9 cellular contexts compared by ENCODE assay signal in the genomic region with DNA sequence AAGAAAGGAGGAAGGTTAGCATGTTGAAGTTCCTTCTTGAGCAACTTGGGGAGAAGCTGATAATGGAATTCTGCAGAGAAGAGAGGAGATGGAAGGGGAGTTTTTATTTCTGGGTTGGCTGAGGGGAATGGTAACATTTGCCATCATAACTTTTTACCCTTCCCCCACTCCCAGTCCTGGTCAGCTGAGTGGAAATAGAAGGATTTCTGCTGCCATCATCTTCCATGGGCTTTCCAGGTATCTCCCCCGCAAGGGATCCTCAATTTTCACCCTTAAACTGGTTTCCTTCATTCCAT. TPM values are rescaled to one million over a fixed set of nuclear protein-coding genes. Genes with fewer than 3 reads are reported as not detected.
DNase-seq lines count a peak whose midpoint lies in the region; ATAC-seq and TF ChIP-seq lines count a peak whose summit lies in the region.
"Had no signal": no experiment of that assay in that cellular context is flagged by ENCODE, and none has a peak within 500 bp of the region (broad histone marks: within the 10 kb centered on the region; RNA-seq: fewer than 3 reads in every experiment).

No MANE protein-coding gene starts in this region.

- H3K9ac ChIP-seq in smooth muscle cell (ENCODE audit: low read depth): no peak overlapping the region

- H3K27me3 Mint-ChIP-seq in activated T-cell treated with anti-CD3 and anti-CD28 coated beads, Interleukin-2, amount 50 U/mL, for 24 hours: peaks cover 7% of the 10 kb centered on the region

- peak overlapping the region; percentile 100 for H3K4me2 ChIP-seq in smooth muscle cell

- TF ChIP-seq CTCF in dorsolateral prefrontal cortex (IDR thresholded peaks at IDR 0.05 in 54 of 56, conservative IDR thresholded peaks at IDR 0.05 in 2 of 56; ENCODE audit: low read depth in 1 of 56, partially characterized antibody in 56 of 56): no peak
- TF ChIP-seq CTCF in smooth muscle cell (IDR thresholded peaks at IDR 0.05; ENCODE audit: borderline replicate concordance, insufficient read depth, poor library complexity, severe bottlenecking): no peak

- no peak for ATAC-seq in HG02885 (IDR thresholded peaks at IDR 0.05; ENCODE audit: poor library complexity, unreplicated experiment)
- ATAC-seq in HG03196 (IDR thresholded peaks at IDR 0.05; ENCODE audit: unreplicated experiment): no peak
- ATAC-seq: HCT116 had no signal

- DNase-seq in activated T-cell treated with anti-CD3 and anti-CD28 coated beads, Interleukin-2, amount 50 U/mL, for 24 hours: no peak
- DNase-seq in activated T-cell treated with anti-CD3 and anti-CD28 coated beads, Interleukin-2, amount 50 U/mL, for 1 hour: no peak
- DNase-seq in dorsolateral prefrontal cortex (no peak), smooth muscle cell (lab: John Stamatoyannopoulos, UW; ENCODE audit: unreplicated experiment) (no peak)
- DNase-seq: naive B cell; stimulated activated CD4-positive, alpha-beta T cell treated with anti-CD3 and anti-CD28 coated beads, Interleukin-4, amount 100 ng/mL, for 24 hours had no signal

- H3K79me2 ChIP-seq in smooth muscle cell (ENCODE audit: low read depth): no peaks in the 10 kb centered on the region

- H3K27me3 ChIP-seq in dorsolateral prefrontal cortex: no peaks in the 10 kb centered on the region
- no peaks in the 10 kb centered on the region for H3K27me3 ChIP-seq in smooth muscle cell (ENCODE audit: low read depth)

- H3F3A ChIP-seq in smooth muscle cell (ENCODE audit: low read depth): peaks cover 24% of the 10 kb centered on the region

- H3K36me3 Mint-ChIP-seq in activated T-cell treated with anti-CD3 and anti-CD28 coated beads, Interleukin-2, amount 50 U/mL, for 24 hours (ENCODE audit: low read depth): peaks cover 28% of the 10 kb centered on the region

- H3K9me3 ChIP-seq in smooth muscle cell (replicated peaks; ENCODE audit: low read depth): no peaks in the 10 kb centered on the region

- no peak overlapping the region for H2AFZ ChIP-seq in smooth muscle cell (ENCODE audit: low read depth)

- H3K4me1 ChIP-seq in smooth muscle cell (ENCODE audit: low read depth): peaks cover 24% of the 10 kb centered on the region

- peak overlapping the region in 44 of 59 donors; percentile 50 to 98 (median 95) for H3K27ac ChIP-seq in dorsolateral prefrontal cortex
- H3K27ac ChIP-seq in smooth muscle cell (ENCODE audit: low read depth): no peak overlapping the region

- WGBS in smooth muscle cell (ENCODE audit: low lambda C conversion rate): 100% methylated on average over 1 of the region's 1 CpG

- H3K4me3 Mint-ChIP-seq in activated T-cell treated with anti-CD3 and anti-CD28 coated beads, Interleukin-2, amount 50 U/mL, for 24 hours: peak overlapping the region; percentile 79

- peak overlapping the region in 54 of 59 donors; percentile 61 to 88 (median 78) for H3K4me3 ChIP-seq in dorsolateral prefrontal cortex
- H3K4me3 ChIP-seq in smooth muscle cell: no peak overlapping the region

- no peaks in the 10 kb centered on the region for H4K20me1 ChIP-seq in smooth muscle cell (ENCODE audit: low read depth)

- intact Hi-C loops in dorsolateral prefrontal cortex (cut with DNase I): no loop called here

- H3K27ac Mint-ChIP-seq in activated T-cell treated with anti-CD3 and anti-CD28 coated beads, Interleukin-2, amount 50 U/mL, for 24 hours: no peak overlapping the region

- H3K9me3 Mint-ChIP-seq in activated T-cell treated with anti-CD3 and anti-CD28 coated beads, Interleukin-2, amount 50 U/mL, for 24 hours: no peaks in the 10 kb centered on the region
- H3K9me3 Mint-ChIP-seq: naive B cell had no signal

- H3K4me1 Mint-ChIP-seq in activated T-cell treated with anti-CD3 and anti-CD28 coated beads, Interleukin-2, amount 50 U/mL, for 24 hours (ENCODE audit: low read depth): peaks cover 35% of the 10 kb centered on the region

- H3K36me3 ChIP-seq in smooth muscle cell (ENCODE audit: low read depth): no peaks in the 10 kb centered on the region

RNA-seq across cellular contexts. Expression of a gene that starts 1.3 kb away (rescaled TPM):
- total RNA-seq in dorsolateral prefrontal cortex: 100 to 1,000 TPM in 112 of 120 experiments, 10 to 100 TPM in 8; 85.9 to 178 (median 123) TPM
- 28.9 and 29.4 TPM in 2 replicates for total RNA-seq in smooth muscle cell
- 43.0 and 48.2 TPM in 2 replicates for polyA plus RNA-seq in smooth muscle cell

RNA-seq across cellular contexts. Expression of a gene that starts 5.3 kb away (rescaled TPM):
- 100 to 1,000 TPM in 54 of 120 experiments, 10 to 100 TPM in 66; 29.1 to 145 (median 96.5) TPM for total RNA-seq in dorsolateral prefrontal cortex
- 13.9 and 18.5 TPM in 2 replicates for total RNA-seq in smooth muscle cell
- polyA plus RNA-seq in smooth muscle cell: 1.5 and 3.8 TPM in 2 replicates

RNA-seq across cellular contexts. Expression of a gene that starts 15.0 kb away (rescaled TPM):
- total RNA-seq in dorsolateral prefrontal cortex: 100 to 1,000 TPM in 2 of 120 experiments, 10 to 100 TPM in 118; 37.9 to 103 (median 73.9) TPM
- total RNA-seq in smooth muscle cell: 39.5 and 53.8 TPM in 2 replicates
- 33.3 and 41.1 TPM in 2 replicates for polyA plus RNA-seq in smooth muscle cell

RNA-seq across cellular contexts. Expression of a gene that starts 27.0 kb away (rescaled TPM):
- total RNA-seq in dorsolateral prefrontal cortex: 100 to 1,000 TPM in 16 of 120 experiments, 10 to 100 TPM in 104; 23.9 to 123 (median 85.1) TPM
- 1.7 and 1.8 TPM in 2 replicates for total RNA-seq in smooth muscle cell
- polyA plus RNA-seq in smooth muscle cell: 2.1 and 5.6 TPM in 2 replicates

RNA-seq across cellular contexts. Expression of a gene that starts 56.1 kb away (rescaled TPM):
- total RNA-seq in dorsolateral prefrontal cortex (1,000 to 10,000 TPM in 27 of 120 experiments, 100 to 1,000 TPM in 93; 272 to 2,157 (median 860) TPM), smooth muscle cell (2.2 and 2.8 TPM in 2 replicates)
- 0.34 and 0.53 TPM in 2 replicates for polyA plus RNA-seq in smooth muscle cell
